In the genomic region with DNA sequence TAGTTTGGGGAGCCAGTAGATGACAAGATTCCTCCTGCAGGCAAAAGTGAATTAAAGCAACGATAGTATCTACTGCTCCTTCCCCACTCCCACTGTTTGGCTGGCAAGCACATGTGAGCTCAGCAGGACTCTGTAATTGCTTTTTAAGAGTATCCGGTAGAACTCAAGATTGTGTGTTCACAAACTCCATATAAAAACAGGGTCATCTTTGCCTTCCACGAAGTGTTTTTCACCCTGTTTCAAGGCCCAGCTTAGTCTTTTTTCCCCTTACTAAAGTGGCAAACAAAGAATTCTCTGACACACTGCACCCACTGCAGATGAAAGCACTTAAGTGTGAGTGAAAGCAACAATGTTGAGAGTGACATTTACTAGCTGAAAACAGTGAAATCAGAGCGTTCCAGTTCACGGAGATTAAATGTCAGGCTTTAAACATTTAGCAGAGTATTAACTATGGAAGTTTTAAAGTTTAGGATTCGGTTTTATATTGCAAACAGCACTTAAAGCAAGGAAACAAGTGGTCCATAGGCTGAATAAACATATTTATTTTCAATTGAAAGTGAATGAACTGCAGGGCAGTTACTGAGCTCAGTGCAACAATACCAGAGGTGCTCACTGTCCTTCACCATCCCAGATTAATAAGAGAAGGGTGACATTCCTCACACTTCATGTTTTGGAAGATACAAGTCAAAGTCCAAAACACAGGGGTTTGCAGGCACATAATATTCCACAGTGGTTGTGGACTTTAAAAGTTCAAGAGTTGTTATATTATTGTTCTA, we compare ENCODE assay signal across 9 cellular contexts.
DNase-seq lines count a peak whose midpoint lies in the region; ATAC-seq, FAIRE-seq and TF ChIP-seq lines count a peak whose summit lies in the region.
"Had no signal": no experiment of that assay in that cellular context is flagged by ENCODE, and none has a peak within 500 bp of the region (broad histone marks: within the 10 kb centered on the region; RNA-seq: fewer than 3 reads in every experiment).

No MANE protein-coding gene starts in this region.

- H3K27ac ChIP-seq in kidney (ENCODE audit: low read depth in 2 of 2, low read length in 2 of 2), result peak overlapping the region; percentile 29 to 84
- H3K27ac ChIP-seq in spleen, result peak overlapping the region in 7 of 8 donors; percentile 16 to 61 (median 53)

- H3K4me1 ChIP-seq in kidney (ENCODE audit: control insufficient read depth in 1 of 2, insufficient read depth in 1 of 2, low read depth in 1 of 2, low read length in 2 of 2) (peaks cover 5 to 14% of the 10 kb centered on the region in 2 donors), spleen (peaks cover 0 to 10% (median 0%) of the 10 kb centered on the region in 6 donors)

- TF ChIP-seq RAD21 in Ishikawa (IDR thresholded peaks at IDR 0.05; ENCODE audit: low read depth), result no peak

- H3K4me3 ChIP-seq in astrocyte of the cerebellum (ENCODE audit: low read depth, low read length) (no peak overlapping the region), kidney (ENCODE audit: low read length in 2 of 2) (peak overlapping the region in 1 of 2 donors; percentile 33), spleen (no peak overlapping the region)

- ATAC-seq in HG03342 (IDR thresholded peaks at IDR 0.05; ENCODE audit: unreplicated experiment) (no peak), GM18907 (IDR thresholded peaks at IDR 0.05; ENCODE audit: unreplicated experiment) (no peak)

- TF ChIP-seq POLR2A in spleen (IDR thresholded peaks at IDR 0.05), result no peak

- peak overlapping the region in 1 of 2 donors; percentile 42 for H3K9ac ChIP-seq in kidney (ENCODE audit: low read length in 2 of 2)

- H3K9me3 ChIP-seq in kidney (ENCODE audit: control insufficient read depth in 1 of 2, low read length in 2 of 2), result no peaks in the 10 kb centered on the region
- no peaks in the 10 kb centered on the region for H3K9me3 ChIP-seq in spleen

- no peak for TF ChIP-seq EP300 in Ishikawa (IDR thresholded peaks at IDR 0.05; ENCODE audit: borderline replicate concordance)

- intact Hi-C loops in kidney (cut with DNase I) (no loop called here), spleen (cut with DNase I; ENCODE audit: low total_unique reads) (no loop called here)

- DNase-seq in astrocyte of the cerebellum (ENCODE audit: low read depth) (peak; percentile 32), kidney (no peak), spleen (no peak), DMS53 treated with DMSO at 0.1 percent for 48 hours (lab: John Stamatoyannopoulos, UW; ENCODE audit: unreplicated experiment) (no peak), DMS153 (lab: John Stamatoyannopoulos, UW) (no peak)
- DNase-seq: cortex of kidney had no signal

- FAIRE-seq in kidney (lab: Jason Lieb, UNC), result no peak

- 44 to 70% (median 60%) methylated on average over 6 of the region's 6 CpGs for WGBS in spleen, 5 donors

- no peak for TF ChIP-seq CTCF in astrocyte of the cerebellum (IDR thresholded peaks at IDR 0.05; ENCODE audit: low read depth, low read length, missing control alignments)
- no peak for TF ChIP-seq CTCF in kidney (IDR thresholded peaks at IDR 0.05; ENCODE audit: borderline replicate concordance, extremely low read depth, insufficient read depth)
- TF ChIP-seq CTCF in spleen (IDR thresholded peaks at IDR 0.05 in 8 of 11, conservative IDR thresholded peaks at IDR 0.05 in 3 of 11), result no peak

- in situ Hi-C loops in astrocyte of the cerebellum (cut with HindIII; ENCODE audit: low sequenced_read_pairs), result no loop called here

- no peaks in the 10 kb centered on the region for H3K27me3 ChIP-seq in spleen (replicated peaks in 1 of 7)

- H3K36me3 ChIP-seq in kidney (ENCODE audit: control insufficient read depth in 1 of 2, insufficient read depth in 2 of 2, low read length in 2 of 2), result no peaks in the 10 kb centered on the region
- H3K36me3 ChIP-seq in spleen, result no peaks in the 10 kb centered on the region

TF ChIP-seq in Ishikawa, 13 proteins besides CTCF, POLR2A, EP300 and RAD21:
- TF ChIP-seq TCF12 (IDR thresholded peaks at IDR 0.05; ENCODE audit: low read depth) (no peak), NFIC (IDR thresholded peaks at IDR 0.05) (0 out of 2 replicates have a peak, but pooled peaks have one; percentile 35)
